In the genomic region with DNA sequence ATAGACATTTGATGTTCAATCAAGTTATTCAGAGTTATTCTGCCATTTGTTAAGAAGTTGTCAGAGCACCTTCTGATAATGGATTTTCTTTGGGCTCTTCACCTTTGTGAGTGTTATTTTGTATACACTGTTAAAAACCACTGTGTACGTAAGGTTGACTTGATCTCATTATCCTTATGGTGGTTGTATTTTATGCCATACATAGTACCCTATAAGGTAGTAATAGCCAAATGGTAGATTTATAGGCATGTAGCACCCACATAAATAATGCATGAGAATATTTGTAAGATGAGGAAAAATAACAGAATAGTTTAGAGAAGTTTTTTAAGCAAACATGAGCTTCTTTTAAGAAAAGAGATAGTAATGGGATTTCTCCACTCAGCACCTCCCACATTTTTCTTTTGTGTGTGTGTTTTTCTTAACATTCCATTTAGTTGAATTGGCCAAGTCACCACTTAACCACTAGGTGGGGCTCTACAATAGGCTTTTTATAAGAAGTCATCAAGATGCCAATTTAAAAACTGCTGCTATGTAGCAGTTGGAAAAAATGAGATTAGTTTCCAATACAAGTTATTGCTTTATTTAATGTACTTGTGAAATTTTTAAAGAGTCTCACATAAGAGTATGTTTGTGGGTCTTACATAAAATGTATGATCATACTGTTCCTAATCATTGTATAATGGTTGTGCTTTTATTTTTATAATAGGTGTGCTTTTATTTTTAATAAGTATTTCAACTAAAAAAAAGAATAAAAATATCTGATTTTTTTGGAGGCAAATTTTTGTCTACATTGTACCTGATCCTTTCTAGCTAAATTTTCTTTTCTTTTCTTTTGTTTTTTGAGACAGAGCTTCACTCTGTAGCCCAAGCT, we compare ENCODE assay signal across 9 cellular contexts. TPM values are rescaled to one million over a fixed set of nuclear protein-coding genes. Genes with fewer than 3 reads are reported as not detected.
A peak's percentile ranks its signal among the peaks of the same experiment; 100 is the strongest.
DNase-seq lines count a peak whose midpoint lies in the region; ATAC-seq, FAIRE-seq and TF ChIP-seq lines count a peak whose summit lies in the region.
"Had no signal": no experiment of that assay in that cellular context is flagged by ENCODE, and none has a peak within 500 bp of the region (broad histone marks: within the 10 kb centered on the region; RNA-seq: fewer than 3 reads in every experiment).

No MANE protein-coding gene starts in this region.

- POLR2A ChIA-PET in A549 (lab: Yijun Ruan, JAX): interaction anchor here (0.7 kb wide), 1 partner anchor 111 kb away, joined by 5 read pairs; no protein-coding TSS in a partner anchor

- H3K9me3 ChIP-seq in A549: no peaks in the 10 kb centered on the region
- no peaks in the 10 kb centered on the region for H3K9me3 ChIP-seq in mucosa of descending colon

- no peak for FAIRE-seq in A549 (lab: Jason Lieb, UNC)

- intact Hi-C loops in mucosa of descending colon (cut with DNase I, micrococcal nuclease): no loop called here

- H3K4me1 ChIP-seq in A549 (no peaks in the 10 kb centered on the region), mucosa of descending colon (ENCODE audit: low read depth) (no peaks in the 10 kb centered on the region)

- ATAC-seq in A549 (peak; percentile 70 to 80; a peak in 5 of 6 replicates), SK-N-SH treated with all-trans-retinoic acid at 6 μM for 48 hours (peak; percentile 94), mucosa of descending colon (peak; percentile 59), GM18867 (IDR thresholded peaks at IDR 0.05; ENCODE audit: unreplicated experiment) (no peak)
- ATAC-seq: left colon had no signal

- TF ChIP-seq EP300 in A549 (IDR thresholded peaks at IDR 0.05): no peak

- CTCF ChIA-PET in A549 (lab: Yijun Ruan, JAX): interaction anchor here (0.6 to 14.1 kb wide), 21 partner anchors 9 to 346 kb away, joined by 3 to 113 read pairs (median 4); no protein-coding TSS in a partner anchor

- DNase-seq in A549 (ENCODE audit: low read depth in 1 of 2, low spot score in 1 of 2): peak; percentile 40 to 75
- DNase-seq in G401 (ENCODE audit: low spot score): peak; percentile 76
- DNase-seq in NCI-H1092 treated with DMSO at 0.1 percent for 48 hours (lab: John Stamatoyannopoulos, UW): peak; percentile 72
- peak; percentile 16 for DNase-seq in epithelial cell of prostate (ENCODE audit: low read depth, low spot score)
- peak in 1 of 3 donors; percentile 61 for DNase-seq in mucosa of descending colon
- DNase-seq in activated CD4-positive, CD25-positive, alpha-beta regulatory T cell (lab: John Stamatoyannopoulos, UW): no peak

- H3K4me2 ChIP-seq in A549: no peak overlapping the region

- no peaks in the 10 kb centered on the region for H3K36me3 ChIP-seq in mucosa of descending colon (ENCODE audit: low read depth)

- 76% methylated on average over 1 of the region's 1 CpG for WGBS in A549 (ENCODE audit: missing lambda C conversion rate)

- no peak for TF ChIP-seq POLR2A in A549 (IDR thresholded peaks at IDR 0.05; ENCODE audit: low read length)

- H3K4me3 ChIP-seq in A549 (no peak overlapping the region), mucosa of descending colon (no peak overlapping the region)

- TF ChIP-seq RAD21 in A549 (conservative IDR thresholded peaks at IDR 0.05 in 1 of 2, IDR thresholded peaks at IDR 0.05 in 1 of 2): peak; percentile 32 to 37; a peak in 3 of 5 replicates

- in situ Hi-C loops in G401 (cut with HindIII; ENCODE audit: low sequenced_read_pairs): no loop called here

- peak; percentile 82 for TF ChIP-seq CTCF in A549 (IDR thresholded peaks at IDR 0.05)
- TF ChIP-seq CTCF in mucosa of descending colon (IDR thresholded peaks at IDR 0.05): peak; percentile 82

- no peak overlapping the region for H3K27ac ChIP-seq in A549
- H3K27ac ChIP-seq in epithelial cell of prostate: peak overlapping the region; percentile 10

TF ChIP-seq in A549, 52 proteins besides CTCF, POLR2A, EP300 and RAD21:
- peak; percentile 39; the same call in 1 of the 3 replicates for TF ChIP-seq SMC3 (IDR thresholded peaks at IDR 0.05)
- no peak for TF ChIP-seq PBX3 (IDR thresholded peaks at IDR 0.05)

TF ChIP-seq in SK-N-SH treated with all-trans-retinoic acid at 6 μM for 48 hours, 23 proteins besides CTCF, POLR2A, EP300 and RAD21:
- TF ChIP-seq ZNF70 (CRISPR knock-in tag; IDR thresholded peaks at IDR 0.05): no peak
- peak; percentile 72 for TF ChIP-seq ISL1 (CRISPR knock-in tag; IDR thresholded peaks at IDR 0.05)
- TF ChIP-seq ARNTL (CRISPR knock-in tag; IDR thresholded peaks at IDR 0.05; ENCODE audit: borderline replicate concordance, low read depth): no peak
- no peak for TF ChIP-seq ZFP30 (CRISPR knock-in tag; IDR thresholded peaks at IDR 0.05)

RNA-seq across cellular contexts. Expression of gene STMP1, which starts 41.1 kb away (rescaled TPM):
- 30.1 and 35.5 TPM in 2 replicates for polyA plus RNA-seq in A549 (2011; rRNA removed)
- 12.3 TPM in 2 replicates for polyA plus RNA-seq in A549 (2012; cell fraction: cytosol; rRNA removed)
- polyA plus RNA-seq in A549 (2012; cell fraction: nucleus; rRNA removed): 2.6 and 5.4 TPM in 2 replicates
- polyA plus RNA-seq in A549 (2017; fragmentation: RNase III; extraction: RNeasy Plus Mini Kit Qiagen cat#74134 plus additional on column Dnase treatment): 25.2 to 33.0 TPM (median 32.1 TPM) in 3 replicates
- 7.2 and 7.6 TPM in 2 replicates for polyA minus RNA-seq in A549 (2011; rRNA and poly(A)+ RNA removed)
- 20.1 and 34.1 TPM in 2 replicates for total RNA-seq in G401 (2014; rRNA removed; shearing (Covaris generic))
- total RNA-seq in mucosa of descending colon: 10 to 100 TPM; 23.5 to 28.5 (median 24.9) TPM

Comparison
In these comparisons a context has a peak if more than half of its experiments do, and no peak if none do; other contexts are left out.
1. DNase-seq: peak in A549 (2 of 2), G401 (single experiment), NCI-H1092 treated with DMSO at 0.1 percent for 48 hours (single experiment) and epithelial cell of prostate (single experiment); none in activated CD4-positive, CD25-positive, alpha-beta regulatory T cell (0 of 4).